In genomic region chr11:22786475-22786874, GRCh38 we compare ENCODE assay signal across 18 cellular contexts. TPM values are rescaled to one million over a fixed set of nuclear protein-coding genes. Genes with fewer than 3 reads are reported as not detected.
DNase-seq lines count a peak whose midpoint lies in the region; ATAC-seq, FAIRE-seq and TF ChIP-seq lines count a peak whose summit lies in the region.
"Had no signal": no experiment of that assay in that cellular context is flagged by ENCODE, and none has a peak within 500 bp of the region (broad histone marks: within the 10 kb centered on the region; RNA-seq: fewer than 3 reads in every experiment).

No MANE protein-coding gene starts in this region.

- no peak for TF ChIP-seq CTCF in GM06990 (IDR thresholded peaks at IDR 0.05; ENCODE audit: insufficient read depth, low read length, poor library complexity, severe bottlenecking)
- TF ChIP-seq CTCF in left lung (IDR thresholded peaks at IDR 0.05) = no peak

- intact Hi-C loops in left lung (cut with DNase I) = no loop called here

- DNase-seq in GM06990 (ENCODE audit: extremely low read depth, insufficient read length) = peak; percentile 44
- DNase-seq in GM19239 (ENCODE audit: insufficient read length, low spot score) = peak; percentile 14
- DNase-seq in medulla oblongata (ENCODE audit: extremely low spot score) = no peak
- no peak for DNase-seq in left lung
- DNase-seq in activated gamma-delta T cell treated with Interleukin-2 at 50 U/mL for 16 hours = no peak
- no peak for DNase-seq in superior temporal gyrus (ENCODE audit: extremely low spot score)
- DNase-seq: activated T-cell treated with anti-CD3 and anti-CD28 coated beads, Interleukin-2, amount 50 U/mL, for 4 hours; endodermal cell; left colon; NCI-H1092; NCI-H526 treated with DMSO at 0.1 percent for 48 hours; stimulated activated naive CD4-positive, alpha-beta T cell treated with Interleukin-2 at 50 U/mL for 16 hours had no signal

- ATAC-seq in GM21825 (IDR thresholded peaks at IDR 0.05; ENCODE audit: unreplicated experiment) = peak; percentile 75
- ATAC-seq in HG03135 (IDR thresholded peaks at IDR 0.05; ENCODE audit: unreplicated experiment) = peak; percentile 87
- ATAC-seq in left lung = no peak
- ATAC-seq: activated T-cell treated with anti-CD3 and anti-CD28 coated beads, Interleukin-2, amount 50 U/mL, for 4 hours; left colon; WTC11 had no signal

- H3K4me3 ChIP-seq in GM06990 (replicated peaks; ENCODE audit: low read depth, low read length) = no peak overlapping the region
- H3K4me3 ChIP-seq in left lung = no peak overlapping the region
- H3K4me3 ChIP-seq: SJSA1 had no signal

- no peaks in the 10 kb centered on the region for H3K4me1 ChIP-seq in left lung

- H3K36me3 ChIP-seq in GM06990 (ENCODE audit: control insufficient read depth, insufficient read depth, low read length) (no peaks in the 10 kb centered on the region), left lung (no peaks in the 10 kb centered on the region)
- H3K36me3 ChIP-seq: neutrophil, SJSA1 had no signal

- H3K27me3 ChIP-seq in GM06990 (replicated peaks; ENCODE audit: control insufficient read depth, insufficient read depth, low read length) (no peaks in the 10 kb centered on the region), left lung (no peaks in the 10 kb centered on the region)
- H3K27me3 ChIP-seq: neutrophil, SJSA1 had no signal

- FAIRE-seq in GM19239 (lab: Jason Lieb, UNC) = peak; percentile 85

- no peak overlapping the region for H3K27ac ChIP-seq in left lung
- H3K27ac ChIP-seq: 22Rv1, neutrophil, SJSA1 had no signal

- H3K9me3 ChIP-seq in left lung = no peaks in the 10 kb centered on the region
- H3K9me3 ChIP-seq: neutrophil, SJSA1 had no signal

RNA-seq across cellular contexts. Expression of gene SVIP, which starts 43.1 kb away (rescaled TPM):
- total RNA-seq in left lung = 10 to 100 TPM; 18.9 to 30.1 TPM

Comparison
In these comparisons a context has a peak if more than half of its experiments do, and no peak if none do; other contexts are left out.
1. DNase-seq: peak in GM06990 (single experiment) and GM19239 (single experiment); none in medulla oblongata (single experiment), left lung (0 of 2), activated gamma-delta T cell treated with Interleukin-2 at 50 U/mL for 16 hours (single experiment) and superior temporal gyrus (single experiment).